In genomic region chr19:35348909-35349611, GRCh38 we compare ENCODE assay signal across 15 cellular contexts. TPM values are rescaled to one million over a fixed set of nuclear protein-coding genes. Genes with fewer than 3 reads are reported as not detected.
DNase-seq lines count a peak whose midpoint lies in the region; ATAC-seq and TF ChIP-seq lines count a peak whose summit lies in the region.
"Had no signal": no experiment of that assay in that cellular context is flagged by ENCODE, and none has a peak within 500 bp of the region (broad histone marks: within the 10 kb centered on the region; RNA-seq: fewer than 3 reads in every experiment).

No MANE protein-coding gene starts in this region.

- peak overlapping the region; percentile 16 for H3K27ac Mint-ChIP-seq in stimulated activated effector memory CD8-positive, alpha-beta T cell treated with anti-CD3 and anti-CD28 coated beads, Interleukin-12 subunit alpha, Interleukin-12 subunit beta, amount 100 ng/mL, for 72 hours
- H3K27ac Mint-ChIP-seq: activated CD8-positive, alpha-beta T cell treated with anti-CD3 and anti-CD28 coated beads, Interleukin-2, amount 10 ng/mL, durations not matched to agents 7 days and 5 days had no signal

- H3K4me1 ChIP-seq in esophagus muscularis mucosa: peaks cover 0 to 3% (median 0%) of the 10 kb centered on the region in 4 donors
- H3K4me1 ChIP-seq: body of pancreas had no signal

- no peak for TF ChIP-seq CTCF in esophagus muscularis mucosa (IDR thresholded peaks at IDR 0.05)

- no peaks in the 10 kb centered on the region for H3K9me3 Mint-ChIP-seq in stimulated activated effector memory CD8-positive, alpha-beta T cell treated with anti-CD3 and anti-CD28 coated beads, Interleukin-12 subunit alpha, Interleukin-12 subunit beta, amount 100 ng/mL, for 72 hours

- peaks cover 21% of the 10 kb centered on the region for H3K36me3 Mint-ChIP-seq in stimulated activated effector memory CD8-positive, alpha-beta T cell treated with anti-CD3 and anti-CD28 coated beads, Interleukin-12 subunit alpha, Interleukin-12 subunit beta, amount 100 ng/mL, for 72 hours

- WGBS in esophagus muscularis mucosa: 91% methylated on average over 16 of the region's 18 CpGs

- no peak overlapping the region for H3K4me3 Mint-ChIP-seq in stimulated activated effector memory CD8-positive, alpha-beta T cell treated with anti-CD3 and anti-CD28 coated beads, Interleukin-12 subunit alpha, Interleukin-12 subunit beta, amount 100 ng/mL, for 72 hours
- H3K4me3 Mint-ChIP-seq: activated CD8-positive, alpha-beta T cell treated with anti-CD3 and anti-CD28 coated beads, Interleukin-2, amount 10 ng/mL, durations not matched to agents 7 days and 5 days had no signal

- DNase-seq in activated CD8-positive, alpha-beta memory T cell treated with anti-CD3 and anti-CD28 coated beads for 24 hours: peak; percentile 50
- DNase-seq in activated CD8-positive, alpha-beta memory T cell treated with anti-CD3 and anti-CD28 coated beads, Interleukin-2, amount 50 U/mL, for 4 hours: no peak
- peak; percentile 20 for DNase-seq in NCI-H526 treated with DMSO at 0.1 percent for 48 hours (lab: John Stamatoyannopoulos, UW)
- peak; percentile 72 for DNase-seq in esophagus muscularis mucosa (ENCODE audit: extremely low spot score)
- DNase-seq in stimulated activated effector memory CD8-positive, alpha-beta T cell treated with anti-CD3 and anti-CD28 coated beads, Interleukin-12 subunit alpha, Interleukin-12 subunit beta, amount 100 ng/mL, for 72 hours (ENCODE audit: low spot score in 2 of 2): no peak
- no peak for DNase-seq in NOMO-1 treated with dmso at 0.1 percent for 144 hours (lab: John Stamatoyannopoulos, UW; ENCODE audit: unreplicated experiment)
- DNase-seq in midbrain (lab: John Stamatoyannopoulos, UW): no peak
- DNase-seq: ACHN; activated CD8-positive, alpha-beta T cell treated with anti-CD3 and anti-CD28 coated beads, Interleukin-2, amount 10 ng/mL, durations not matched to agents 7 days and 5 days; NCI-H524 treated with DMSO at 0.1 percent for 48 hours; stimulated activated naive CD4-positive, alpha-beta T cell had no signal

- no peak for TF ChIP-seq EP300 in esophagus muscularis mucosa (IDR thresholded peaks at IDR 0.05)

- H3K4me1 Mint-ChIP-seq in stimulated activated effector memory CD8-positive, alpha-beta T cell treated with anti-CD3 and anti-CD28 coated beads, Interleukin-12 subunit alpha, Interleukin-12 subunit beta, amount 100 ng/mL, for 72 hours: peaks cover 44% of the 10 kb centered on the region

- TF ChIP-seq POLR2A in esophagus muscularis mucosa (IDR thresholded peaks at IDR 0.05; ENCODE audit: low read depth): no peak

- intact Hi-C loops in esophagus muscularis mucosa (cut with DNase I): no loop called here

- no peak overlapping the region for H3K27ac ChIP-seq in esophagus muscularis mucosa (replicated peaks in 1 of 4)
- H3K27ac ChIP-seq: body of pancreas had no signal

- H3K9me3 ChIP-seq in esophagus muscularis mucosa: no peaks in the 10 kb centered on the region
- H3K9me3 ChIP-seq: body of pancreas had no signal

- peaks cover 0 to 62% (median 0%) of the 10 kb centered on the region in 4 donors for H3K27me3 ChIP-seq in esophagus muscularis mucosa

- no peak for ATAC-seq in stimulated activated effector memory CD8-positive, alpha-beta T cell treated with anti-CD3 and anti-CD28 coated beads, Interleukin-12 subunit alpha, Interleukin-12 subunit beta, amount 100 ng/mL, for 72 hours
- ATAC-seq in HG03196 (IDR thresholded peaks at IDR 0.05; ENCODE audit: unreplicated experiment): no peak
- ATAC-seq: activated CD8-positive, alpha-beta T cell treated with anti-CD3 and anti-CD28 coated beads, Interleukin-2, amount 10 ng/mL, durations not matched to agents 7 days and 5 days; body of pancreas had no signal

- H3K36me3 ChIP-seq in esophagus muscularis mucosa: no peaks in the 10 kb centered on the region

- H3K4me3 ChIP-seq in esophagus muscularis mucosa: no peak overlapping the region
- H3K4me3 ChIP-seq: body of pancreas had no signal

RNA-seq across cellular contexts. Expression of gene FFAR1, which starts 1.4 kb away (rescaled TPM):
- total RNA-seq in esophagus muscularis mucosa: not detected
- total RNA-seq: activated CD8-positive, alpha-beta T cell treated with anti-CD3 and anti-CD28 coated beads, Interleukin-2, amount 10 ng/mL, durations not matched to agents 7 days and 5 days; G401; M059J had no signal

RNA-seq across cellular contexts. Expression of gene FFAR3, which starts 9.2 kb away (rescaled TPM):
- 1 to 10 TPM in 1 of 4 donors, under 1 TPM in 1, not detected in 2; 0.17 to 2.3 TPM for total RNA-seq in esophagus muscularis mucosa
- total RNA-seq: activated CD8-positive, alpha-beta T cell treated with anti-CD3 and anti-CD28 coated beads, Interleukin-2, amount 10 ng/mL, durations not matched to agents 7 days and 5 days; body of pancreas; G401; M059J had no signal

RNA-seq across cellular contexts. Expression of gene CD22, which starts 20.1 kb away (rescaled TPM):
- total RNA-seq in esophagus muscularis mucosa: 10 to 100 TPM in 1 of 4 donors, 1 to 10 TPM in 3; 2.3 to 12.5 (median 3.7) TPM
- total RNA-seq: G401 had no signal

RNA-seq across cellular contexts. Expression of gene GPR42, which starts 21.8 kb away (rescaled TPM):
- total RNA-seq in esophagus muscularis mucosa: under 1 TPM in 1 of 4 donors, not detected in 3; 0.17 TPM
- total RNA-seq: activated CD8-positive, alpha-beta T cell treated with anti-CD3 and anti-CD28 coated beads, Interleukin-2, amount 10 ng/mL, durations not matched to agents 7 days and 5 days; body of pancreas; G401; M059J had no signal

RNA-seq across cellular contexts. Expression of gene MAG, which starts 57.1 kb away (rescaled TPM):
- 1 to 10 TPM in 2 of 4 donors, under 1 TPM in 1, not detected in 1; 0.65 to 2.4 (median 1.2) TPM for total RNA-seq in esophagus muscularis mucosa
- total RNA-seq: G401, M059J had no signal

Comparison
In these comparisons a context has a peak if more than half of its experiments do, and no peak if none do; other contexts are left out.
1. DNase-seq: peak in activated CD8-positive, alpha-beta memory T cell treated with anti-CD3 and anti-CD28 coated beads for 24 hours (single experiment), NCI-H526 treated with DMSO at 0.1 percent for 48 hours (single experiment) and esophagus muscularis mucosa (single experiment); none in activated CD8-positive, alpha-beta memory T cell treated with anti-CD3 and anti-CD28 coated beads, Interleukin-2, amount 50 U/mL, for 4 hours (single experiment), stimulated activated effector memory CD8-positive, alpha-beta T cell treated with anti-CD3 and anti-CD28 coated beads, Interleukin-12 subunit alpha, Interleukin-12 subunit beta, amount 100 ng/mL, for 72 hours (0 of 2), NOMO-1 treated with dmso at 0.1 percent for 144 hours (single experiment) and midbrain (single experiment).